ENCODE assay signal across 16 cellular contexts in genomic region chr2:27707462-27708256, GRCh38. TPM values are rescaled to one million over a fixed set of nuclear protein-coding genes. Genes with fewer than 3 reads are reported as not detected.
DNase-seq lines count a peak whose midpoint lies in the region; ATAC-seq and TF ChIP-seq lines count a peak whose summit lies in the region.
"Had no signal": no experiment of that assay in that cellular context is flagged by ENCODE, and none has a peak within 500 bp of the region (broad histone marks: within the 10 kb centered on the region; RNA-seq: fewer than 3 reads in every experiment).

No MANE protein-coding gene starts in this region.

- intact Hi-C loops in Calu3 (cut with micrococcal nuclease; ENCODE audit: unreplicated experiment) (no loop called here), ascending aorta (cut with DNase I) (loop anchor here (1.0 to 5.0 kb wide), 6 partner anchors 8 to 920 kb away; partner anchors contain the start of genes BABAM2 and RBKS)
- intact Hi-C loops in activated CD4-positive, alpha-beta memory T cell treated with anti-CD3 and anti-CD28 coated beads for 36 hours (cut with micrococcal nuclease), result loop anchor here (10.0 kb wide), 3 partner anchors 257 to 687 kb away; partner anchors contain the start of gene FOSL2

- no peak overlapping the region for H3K9ac ChIP-seq in rectal smooth muscle tissue (ENCODE audit: low read length)

- H3K36me3 Mint-ChIP-seq in Calu3 (ENCODE audit: insufficient read depth, unreplicated experiment), result peaks cover 5% of the 10 kb centered on the region
- no peaks in the 10 kb centered on the region for H3K36me3 Mint-ChIP-seq in activated CD4-positive, alpha-beta memory T cell treated with anti-CD3 and anti-CD28 coated beads for 36 hours
- H3K36me3 Mint-ChIP-seq: immature natural killer cell had no signal

- CTCF ChIA-PET in Calu3 (lab: Charles Lee), result interaction anchor here (2.1 kb wide), 1 partner anchor 15 kb away, joined by 18 read pairs; no protein-coding TSS in a partner anchor
- CTCF ChIA-PET in activated CD4-positive, alpha-beta memory T cell treated with anti-CD3 and anti-CD28 coated beads for 36 hours (lab: Charles Lee), result interaction anchor here (5.2 kb wide), 1 partner anchor 16 kb away, joined by 43 read pairs; no protein-coding TSS in a partner anchor

- H3K4me3 ChIP-seq in ascending aorta (no peak overlapping the region), rectal smooth muscle tissue (ENCODE audit: low read length) (no peak overlapping the region)

- H3K9me3 Mint-ChIP-seq in Calu3 (ENCODE audit: low read depth, unreplicated experiment), result peaks cover 2% of the 10 kb centered on the region
- H3K9me3 Mint-ChIP-seq in activated CD4-positive, alpha-beta memory T cell treated with anti-CD3 and anti-CD28 coated beads for 36 hours, result no peaks in the 10 kb centered on the region
- H3K9me3 Mint-ChIP-seq: activated B cell treated with CpG ODN at 0.5 μM for 24 hours, immature natural killer cell had no signal

- no peak for ATAC-seq in foreskin keratinocyte
- no peak for ATAC-seq in HG03457 (IDR thresholded peaks at IDR 0.05; ENCODE audit: unreplicated experiment)

- DNase-seq in Calu3 (no peak), ascending aorta (ENCODE audit: low spot score in 2 of 2) (peak; percentile 51 to 91), foreskin keratinocyte (no peak), NCI-H146 (lab: John Stamatoyannopoulos, UW) (no peak), RPMI8226 (no peak)
- DNase-seq in activated CD4-positive, alpha-beta memory T cell treated with anti-CD3 and anti-CD28 coated beads for 36 hours, result no peak
- DNase-seq: activated B cell treated with CpG ODN at 0.5 μM for 24 hours; activated gamma-delta T cell treated with Interleukin-2 at 50 U/mL for 16 hours; effector CD8-positive, alpha-beta T cell; immature natural killer cell; midbrain; NCI-H748 treated with DMSO at 0.1 percent for 48 hours; occipital lobe; stimulated activated naive CD4-positive, alpha-beta T cell treated with Interleukin-2 at 50 U/mL for 16 hours had no signal

- H3K27me3 ChIP-seq in ascending aorta, result no peaks in the 10 kb centered on the region
- no peaks in the 10 kb centered on the region for H3K27me3 ChIP-seq in foreskin keratinocyte
- no peaks in the 10 kb centered on the region for H3K27me3 ChIP-seq in rectal smooth muscle tissue (ENCODE audit: control insufficient read depth, insufficient read depth, low read length)

- H3K9me3 ChIP-seq in ascending aorta, result no peaks in the 10 kb centered on the region

- H3K27ac ChIP-seq in ascending aorta, result peak overlapping the region; percentile 95 to 97
- H3K27ac ChIP-seq in foreskin keratinocyte, result peak overlapping the region; percentile 97
- H3K27ac ChIP-seq in rectal smooth muscle tissue (ENCODE audit: low read depth, low read length), result peak overlapping the region; percentile 51

- H3K4me3 Mint-ChIP-seq in Calu3 (ENCODE audit: low read depth, unreplicated experiment), result no peak overlapping the region
- no peak overlapping the region for H3K4me3 Mint-ChIP-seq in activated CD4-positive, alpha-beta memory T cell treated with anti-CD3 and anti-CD28 coated beads for 36 hours
- H3K4me3 Mint-ChIP-seq: activated B cell treated with CpG ODN at 0.5 μM for 24 hours, immature natural killer cell had no signal

- no TSS peak for BruUV-seq in Calu3 (replicated peaks; lab: Mats Ljungman, UMichigan)

- H3K4me1 ChIP-seq in ascending aorta (peaks cover 29 to 46% of the 10 kb centered on the region in 2 donors), foreskin keratinocyte (peaks cover 36% of the 10 kb centered on the region), rectal smooth muscle tissue (ENCODE audit: control insufficient read depth, insufficient read depth, low read length) (peaks cover 15% of the 10 kb centered on the region)

- TF ChIP-seq CTCF in Calu3 (IDR thresholded peaks at IDR 0.05; ENCODE audit: unreplicated experiment) (no peak), ascending aorta (IDR thresholded peaks at IDR 0.05) (no peak), foreskin keratinocyte (conservative IDR thresholded peaks at IDR 0.05) (no peak)

- POLR2A ChIA-PET in activated CD4-positive, alpha-beta memory T cell treated with anti-CD3 and anti-CD28 coated beads for 36 hours (lab: Charles Lee), result interaction anchor here (1.8 kb wide), 1 partner anchor 25 kb away, joined by 8 read pairs; no protein-coding TSS in a partner anchor

- H3K27ac Mint-ChIP-seq in Calu3 (ENCODE audit: unreplicated experiment), result peak overlapping the region; percentile 52
- no peak overlapping the region for H3K27ac Mint-ChIP-seq in activated CD4-positive, alpha-beta memory T cell treated with anti-CD3 and anti-CD28 coated beads for 36 hours
- H3K27ac Mint-ChIP-seq: activated B cell treated with CpG ODN at 0.5 μM for 24 hours, immature natural killer cell had no signal

- H3K4me1 Mint-ChIP-seq in Calu3 (ENCODE audit: low read depth, unreplicated experiment), result peaks cover 45% of the 10 kb centered on the region
- H3K4me1 Mint-ChIP-seq in activated CD4-positive, alpha-beta memory T cell treated with anti-CD3 and anti-CD28 coated beads for 36 hours (ENCODE audit: low read depth), result peaks cover 40% of the 10 kb centered on the region

- no peaks in the 10 kb centered on the region for H3K27me3 Mint-ChIP-seq in Calu3 (ENCODE audit: unreplicated experiment)
- H3K27me3 Mint-ChIP-seq in activated CD4-positive, alpha-beta memory T cell treated with anti-CD3 and anti-CD28 coated beads for 36 hours, result no peaks in the 10 kb centered on the region

- no peaks in the 10 kb centered on the region for H3K36me3 ChIP-seq in ascending aorta
- no peaks in the 10 kb centered on the region for H3K36me3 ChIP-seq in rectal smooth muscle tissue (ENCODE audit: control insufficient read depth, insufficient read depth, low read length)

RNA-seq across cellular contexts. Expression of gene SLC4A1AP, which starts 44.0 kb away (rescaled TPM):
- total RNA-seq in Calu3 (2022) (24.2 and 27.8 TPM in 2 replicates), ascending aorta (26.8 TPM), foreskin keratinocyte (27.1 and 29.9 TPM in 2 replicates)
- 15.2 and 17.8 TPM in 2 replicates for polyA plus RNA-seq in foreskin keratinocyte
- 10 to 100 TPM; 26.5 TPM for total RNA-seq in activated CD4-positive, alpha-beta memory T cell treated with anti-CD3 and anti-CD28 coated beads for 36 hours

RNA-seq across cellular contexts. Expression of gene SUPT7L, which starts 44.2 kb away (rescaled TPM):
- 33.0 and 35.5 TPM in 2 replicates for total RNA-seq in Calu3 (2022)
- 6.1 TPM for total RNA-seq in ascending aorta
- total RNA-seq in foreskin keratinocyte, result 24.6 and 25.8 TPM in 2 replicates
- 18.5 and 19.7 TPM in 2 replicates for polyA plus RNA-seq in foreskin keratinocyte
- 10 to 100 TPM; 30.1 to 30.3 TPM for total RNA-seq in activated CD4-positive, alpha-beta memory T cell treated with anti-CD3 and anti-CD28 coated beads for 36 hours

Comparison
In these comparisons a context has a peak if more than half of its experiments do, and no peak if none do; other contexts are left out.
1. DNase-seq: peak in ascending aorta (2 of 2); none in Calu3 (single experiment), foreskin keratinocyte (0 of 2), NCI-H146 (single experiment), activated CD4-positive, alpha-beta memory T cell treated with anti-CD3 and anti-CD28 coated beads for 36 hours (single experiment) and RPMI8226 (single experiment).
2. Peak in every context shown above with its lines, with median percentiles within 50 percentile points of each other: H3K27ac ChIP-seq.